Comparison of ENCODE assay signal across 11 cellular contexts in genomic region chr16:66486773-66487579, GRCh38. TPM values are rescaled to one million over a fixed set of nuclear protein-coding genes. Genes with fewer than 3 reads are reported as not detected.
DNase-seq lines count a peak whose midpoint lies in the region; ATAC-seq and TF ChIP-seq lines count a peak whose summit lies in the region.
"Had no signal": no experiment of that assay in that cellular context is flagged by ENCODE, and none has a peak within 500 bp of the region (broad histone marks: within the 10 kb centered on the region; RNA-seq: fewer than 3 reads in every experiment).

No MANE protein-coding gene starts in this region.

- DNase-seq in SKM-1 treated with dmso at 0.1 percent for 144 hours (lab: John Stamatoyannopoulos, UW; ENCODE audit: unreplicated experiment) = peak; percentile 20
- no peak for DNase-seq in SKM-1 (lab: John Stamatoyannopoulos, UW; ENCODE audit: unreplicated experiment)
- peak; percentile 91 for DNase-seq in kidney tubule cell (ENCODE audit: low spot score)
- no peak for DNase-seq in transverse colon
- DNase-seq in activated CD4-positive, alpha-beta T cell treated with anti-CD3 and anti-CD28 coated beads for 48 hours = no peak
- DNase-seq in stimulated activated naive CD4-positive, alpha-beta T cell (lab: John Stamatoyannopoulos, UW) = no peak

- peak overlapping the region in 3 of 4 donors; percentile 11 to 60 (median 37) for H3K27ac ChIP-seq in transverse colon

- H3K4me3 Mint-ChIP-seq in brain = no peak overlapping the region
- H3K4me3 Mint-ChIP-seq: central memory CD8-positive, alpha-beta T cell had no signal

- H3K9me3 ChIP-seq in transverse colon = no peaks in the 10 kb centered on the region

- intact Hi-C loops in transverse colon (cut with DNase I; ENCODE audit: low total_unique reads) = loop anchor here (5.0 kb wide), 1 partner anchor 80 kb away; no protein-coding TSS in a partner anchor

- peaks cover 16% of the 10 kb centered on the region for H3K36me3 Mint-ChIP-seq in brain

- in situ Hi-C loops in transverse colon (cut with MboI; ENCODE audit: low pct_ligation_motif_present in 1 of 4, low pct_unique_long_range_greater_than_20kb in 1 of 4, low sequenced_read_pairs in 3 of 4) = loop anchor here in 2 of 4 donors (10.0 to 25.0 kb wide), 2 partner anchors 82 to 100 kb away; partner anchors contain the start of gene CMTM2 (in 2 of the 2)

- H3K4me1 Mint-ChIP-seq in brain = peaks cover 24% of the 10 kb centered on the region

- H3K27me3 ChIP-seq in transverse colon = no peaks in the 10 kb centered on the region

- no peaks in the 10 kb centered on the region for H3K36me3 ChIP-seq in transverse colon

- H3K27me3 Mint-ChIP-seq in brain = no peaks in the 10 kb centered on the region
- H3K27me3 Mint-ChIP-seq: central memory CD8-positive, alpha-beta T cell had no signal

- TF ChIP-seq POLR2A in transverse colon (IDR thresholded peaks at IDR 0.05) = no peak

- 72% methylated on average over 3 of the region's 3 CpGs; no CpG with 5 or more reads in 1 of the 2 donors for WGBS in transverse colon (ENCODE audit: low coverage in 1 of 2), 2 donors

- no peak overlapping the region for H3K4me3 ChIP-seq in transverse colon

- peaks cover 0 to 5% (median 1%) of the 10 kb centered on the region in 5 experiments for H3K9me3 Mint-ChIP-seq in brain
- H3K9me3 Mint-ChIP-seq: central memory CD8-positive, alpha-beta T cell had no signal

- TF ChIP-seq EP300 in transverse colon (IDR thresholded peaks at IDR 0.05; ENCODE audit: low read depth) = no peak

- ATAC-seq in GM21390 (IDR thresholded peaks at IDR 0.05; ENCODE audit: unreplicated experiment) = no peak

- H3K27ac Mint-ChIP-seq in brain = peak overlapping the region; percentile 1 to 74 (median 65)

- TF ChIP-seq CTCF in brain (conservative IDR thresholded peaks at IDR 0.05) = no peak
- TF ChIP-seq CTCF in transverse colon (IDR thresholded peaks at IDR 0.05) = no peak

- peaks cover 0 to 11% (median 8%) of the 10 kb centered on the region in 4 donors for H3K4me1 ChIP-seq in transverse colon

RNA-seq across cellular contexts. Expression of gene BEAN1, which starts 59.9 kb away (rescaled TPM):
- 6.1 TPM for polyA plus RNA-seq in brain (ENCODE audit: insufficient read depth, low read depth, low replicate concordance)
- total RNA-seq in transverse colon = under 1 TPM in 1 of 4 donors, not detected in 3; 0.40 TPM
- total RNA-seq: skeletal muscle tissue had no signal
- polyA plus RNA-seq: BJ had no signal

Comparison
In these comparisons a context has a peak if more than half of its experiments do, and no peak if none do; other contexts are left out.
1. DNase-seq: peak in SKM-1 treated with dmso at 0.1 percent for 144 hours (single experiment) and kidney tubule cell (single experiment); none in SKM-1 (single experiment), transverse colon (single experiment), activated CD4-positive, alpha-beta T cell treated with anti-CD3 and anti-CD28 coated beads for 48 hours (single experiment) and stimulated activated naive CD4-positive, alpha-beta T cell (0 of 6).